Comparison of ENCODE assay signal across 16 cellular contexts in genomic region chr20:663315-664090, GRCh38. TPM values are rescaled to one million over a fixed set of nuclear protein-coding genes. Genes with fewer than 3 reads are reported as not detected.
DNase-seq lines count a peak whose midpoint lies in the region; ATAC-seq and TF ChIP-seq lines count a peak whose summit lies in the region.
"Had no signal": no experiment of that assay in that cellular context is flagged by ENCODE, and none has a peak within 500 bp of the region (broad histone marks: within the 10 kb centered on the region; RNA-seq: fewer than 3 reads in every experiment).

No MANE protein-coding gene starts in this region.

- no peaks in the 10 kb centered on the region; the same call in 1 of the 2 replicates for H3K27me3 ChIP-seq in SK-N-SH (ENCODE audit: insufficient read depth)

- no peak overlapping the region for H3K27ac Mint-ChIP-seq in activated CD8-positive, alpha-beta memory T cell treated with anti-CD3 and anti-CD28 coated beads, Interleukin-2, amount 10 ng/mL, durations not matched to agents 7 days and 5 days
- H3K27ac Mint-ChIP-seq in WTC11: no peak overlapping the region
- H3K27ac Mint-ChIP-seq: activated naive CD4-positive, alpha-beta T cell treated with anti-CD3 and anti-CD28 coated beads, Interleukin-2, amount 50 U/mL, for 72 hours; progenitor cell of endocrine pancreas had no signal

- TF ChIP-seq CTCF in WTC11 (IDR thresholded peaks at IDR 0.05): no peak
- no peak for TF ChIP-seq CTCF in SK-N-SH (IDR thresholded peaks at IDR 0.05)

- no peak for TF ChIP-seq EP300 in SK-N-SH (IDR thresholded peaks at IDR 0.05; ENCODE audit: borderline replicate concordance in 1 of 2, low read depth in 1 of 2, low read length in 1 of 2)

- DNase-seq in activated CD8-positive, alpha-beta memory T cell treated with anti-CD3 and anti-CD28 coated beads, Interleukin-2, amount 10 ng/mL, durations not matched to agents 7 days and 5 days: no peak
- no peak for DNase-seq in activated CD8-positive, alpha-beta memory T cell treated with anti-CD3 and anti-CD28 coated beads, Interleukin-2, amount 50 U/mL, for 48 hours
- DNase-seq in WTC11 (ENCODE audit: low spot score) (peak; percentile 63), fibroblast of gingiva (ENCODE audit: low read depth) (peak; percentile 9), retina (peak; percentile 70), SK-N-SH (no peak), SKM-1 (lab: John Stamatoyannopoulos, UW; ENCODE audit: unreplicated experiment) (no peak)
- DNase-seq: central memory CD4-positive, alpha-beta T cell; midbrain; MM.1S; PC-9 had no signal

- CTCF ChIA-PET in activated CD8-positive, alpha-beta memory T cell treated with anti-CD3 and anti-CD28 coated beads, Interleukin-2, amount 10 ng/mL, durations not matched to agents 7 days and 5 days (lab: Charles Lee): interaction anchor here (1.1 to 1.5 kb wide), 2 partner anchors 10 to 18 kb away, joined by 3 to 4 read pairs; no protein-coding TSS in a partner anchor
- CTCF ChIA-PET in WTC11 (lab: Charles Lee) (interaction anchor here (0.5 to 10.5 kb wide), 7 partner anchors 11 to 473 kb away, joined by 3 to 136 read pairs (median 4); no protein-coding TSS in a partner anchor), SK-N-SH (lab: Yijun Ruan, JAX) (interaction anchor here (1.2 to 2.5 kb wide), 4 partner anchors 18 to 76 kb away, joined by 4 to 8 read pairs (median 6); no protein-coding TSS in a partner anchor)

- no peaks in the 10 kb centered on the region for H3K36me3 ChIP-seq in SK-N-SH (replicated peaks in 1 of 2; ENCODE audit: control insufficient read depth in 1 of 2, insufficient read depth in 2 of 2, low read length in 1 of 2)
- H3K36me3 ChIP-seq: esophagus muscularis mucosa had no signal

- peak; percentile 16 for ATAC-seq in activated CD8-positive, alpha-beta memory T cell treated with anti-CD3 and anti-CD28 coated beads, Interleukin-2, amount 10 ng/mL, durations not matched to agents 7 days and 5 days
- ATAC-seq in WTC11: no peak
- no peak for ATAC-seq in HG02981 (IDR thresholded peaks at IDR 0.05; ENCODE audit: unreplicated experiment)

- peaks cover 64% of the 10 kb centered on the region for H3K27me3 Mint-ChIP-seq in activated CD8-positive, alpha-beta memory T cell treated with anti-CD3 and anti-CD28 coated beads, Interleukin-2, amount 10 ng/mL, durations not matched to agents 7 days and 5 days
- peaks cover 48% of the 10 kb centered on the region for H3K27me3 Mint-ChIP-seq in WTC11 (ENCODE audit: low read depth)

- H3K36me3 Mint-ChIP-seq in activated CD8-positive, alpha-beta memory T cell treated with anti-CD3 and anti-CD28 coated beads, Interleukin-2, amount 10 ng/mL, durations not matched to agents 7 days and 5 days: no peaks in the 10 kb centered on the region
- no peaks in the 10 kb centered on the region for H3K36me3 Mint-ChIP-seq in WTC11

- H3K4me1 ChIP-seq in SK-N-SH (ENCODE audit: control insufficient read depth in 1 of 2, insufficient read depth in 2 of 2, low read depth in 1 of 2, low read length in 1 of 2): no peaks in the 10 kb centered on the region

- H2AFZ ChIP-seq in SK-N-SH (ENCODE audit: low read depth): no peak overlapping the region
- H2AFZ ChIP-seq: PC-9 had no signal

- POLR2A ChIA-PET in WTC11 (lab: Charles Lee): interaction anchor here (1.3 kb wide), 1 partner anchor 18 kb away, joined by 4 read pairs; no protein-coding TSS in a partner anchor
- POLR2A ChIA-PET in SK-N-SH (lab: Yijun Ruan, JAX): no interaction called here

- TF ChIP-seq RAD21 in SK-N-SH (IDR thresholded peaks at IDR 0.05; ENCODE audit: low read length): no peak

- H4K20me1 ChIP-seq in SK-N-SH (ENCODE audit: insufficient read depth): no peaks in the 10 kb centered on the region

- no peak overlapping the region for H3K27ac ChIP-seq in SK-N-SH (ENCODE audit: low read depth in 2 of 2, low read length in 1 of 2)
- H3K27ac ChIP-seq: esophagus muscularis mucosa, PC-9 had no signal

- H3K4me3 ChIP-seq in SK-N-SH (ENCODE audit: low read depth in 2 of 2, low read length in 1 of 2): no peak overlapping the region
- H3K4me3 ChIP-seq: esophagus muscularis mucosa, PC-9 had no signal

- H3F3A ChIP-seq in SK-N-SH (replicated peaks; ENCODE audit: insufficient read depth): no peaks in the 10 kb centered on the region

- H3K4me2 ChIP-seq in SK-N-SH: no peak overlapping the region
- H3K4me2 ChIP-seq: PC-9 had no signal

- 90% methylated on average over 41 of the region's 84 CpGs for WGBS in SK-N-SH (ENCODE audit: low lambda C conversion rate)

- H3K79me2 ChIP-seq in SK-N-SH (ENCODE audit: insufficient read depth): no peaks in the 10 kb centered on the region

- no peaks in the 10 kb centered on the region for H3K9me3 Mint-ChIP-seq in activated CD8-positive, alpha-beta memory T cell treated with anti-CD3 and anti-CD28 coated beads, Interleukin-2, amount 10 ng/mL, durations not matched to agents 7 days and 5 days (ENCODE audit: low read depth)
- H3K9me3 Mint-ChIP-seq in WTC11: no peaks in the 10 kb centered on the region
- H3K9me3 Mint-ChIP-seq: activated naive CD4-positive, alpha-beta T cell treated with anti-CD3 and anti-CD28 coated beads, Interleukin-2, amount 50 U/mL, for 72 hours had no signal

- H3K9ac ChIP-seq in SK-N-SH: no peak overlapping the region

- H3K9me3 ChIP-seq in SK-N-SH: no peaks in the 10 kb centered on the region
- H3K9me3 ChIP-seq: esophagus muscularis mucosa had no signal

- no peak overlapping the region for H3K4me3 Mint-ChIP-seq in activated CD8-positive, alpha-beta memory T cell treated with anti-CD3 and anti-CD28 coated beads, Interleukin-2, amount 10 ng/mL, durations not matched to agents 7 days and 5 days
- peak overlapping the region; percentile 27; the same call in 1 of the 2 replicates for H3K4me3 Mint-ChIP-seq in WTC11

- no peaks in the 10 kb centered on the region for H3K9me2 ChIP-seq in SK-N-SH

- H3K4me1 Mint-ChIP-seq in activated CD8-positive, alpha-beta memory T cell treated with anti-CD3 and anti-CD28 coated beads, Interleukin-2, amount 10 ng/mL, durations not matched to agents 7 days and 5 days: peaks cover 5% of the 10 kb centered on the region
- peaks cover 72% of the 10 kb centered on the region for H3K4me1 Mint-ChIP-seq in WTC11

TF ChIP-seq in SK-N-SH, 30 proteins besides CTCF, POLR2A, EP300 and RAD21 (continues in another document):
- TF ChIP-seq POLR2AphosphoS5 (IDR thresholded peaks at IDR 0.05; ENCODE audit: low read depth, low read length): no peak
- TF ChIP-seq ELF1 (IDR thresholded peaks at IDR 0.05): no peak
- TF ChIP-seq FOXJ3 (CRISPR knock-in tag; IDR thresholded peaks at IDR 0.05): no peak
- no peak for TF ChIP-seq YY1 (IDR thresholded peaks at IDR 0.05; ENCODE audit: low read depth)
- no peak for TF ChIP-seq ZBTB33 (IDR thresholded peaks at IDR 0.05; ENCODE audit: borderline replicate concordance, low read depth)
- TF ChIP-seq GABPA (IDR thresholded peaks at IDR 0.05; ENCODE audit: low read depth): no peak
- no peak for TF ChIP-seq RCOR1 (IDR thresholded peaks at IDR 0.05; ENCODE audit: low read length)
- no peak for TF ChIP-seq TCF12 (IDR thresholded peaks at IDR 0.05)

RNA-seq across cellular contexts. Expression of gene SRXN1, which starts 10.5 kb away (rescaled TPM):
- 10 to 100 TPM; 17.7 to 20.0 TPM for total RNA-seq in activated CD8-positive, alpha-beta memory T cell treated with anti-CD3 and anti-CD28 coated beads, Interleukin-2, amount 10 ng/mL, durations not matched to agents 7 days and 5 days
- 23.0 to 25.7 TPM (median 24.5 TPM) in 3 replicates for total RNA-seq in WTC11 (2021)
- 26.2 and 36.0 TPM in 2 replicates for polyA plus RNA-seq in SK-N-SH (2012; rRNA removed)
- 31.0 and 35.8 TPM in 2 replicates for polyA plus RNA-seq in SK-N-SH (2012; cell fraction: cytosol; rRNA removed)
- polyA plus RNA-seq in SK-N-SH (2012; cell fraction: nucleus; rRNA removed): 7.4 and 14.4 TPM in 2 replicates

RNA-seq across cellular contexts. Expression of gene SCRT2, which starts 12.1 kb away (rescaled TPM):
- not detected for total RNA-seq in activated CD8-positive, alpha-beta memory T cell treated with anti-CD3 and anti-CD28 coated beads, Interleukin-2, amount 10 ng/mL, durations not matched to agents 7 days and 5 days
- total RNA-seq in WTC11 (2021): 0.14 to 0.20 TPM (median 0.16 TPM) in 3 replicates
- polyA plus RNA-seq in SK-N-SH (2012; rRNA removed): not detected in 2 replicates
- 0.01 and 0.05 TPM in 2 replicates for polyA plus RNA-seq in SK-N-SH (2012; cell fraction: cytosol; rRNA removed)
- polyA plus RNA-seq in SK-N-SH (2012; cell fraction: nucleus; rRNA removed): 0.04 and 0.08 TPM in 2 replicates
- total RNA-seq: activated naive CD4-positive, alpha-beta T cell treated with anti-CD3 and anti-CD28 coated beads, Interleukin-2, amount 50 U/mL, for 72 hours; esophagus muscularis mucosa; PC-9; progenitor cell of endocrine pancreas; T-helper 1 cell treated with Interleukin-12 subunit alpha and Interleukin-12 subunit beta and Interleukin-4 antibody, amounts not matched to agents 30 ng/mL and 1 ng/mL, for 36 hours had no signal

RNA-seq across cellular contexts. Expression of gene TCF15, which starts 53.4 kb away (rescaled TPM):
- not detected for total RNA-seq in activated CD8-positive, alpha-beta memory T cell treated with anti-CD3 and anti-CD28 coated beads, Interleukin-2, amount 10 ng/mL, durations not matched to agents 7 days and 5 days
- total RNA-seq in WTC11 (2021): 3.8 to 5.8 TPM (median 4.6 TPM) in 3 replicates
- polyA plus RNA-seq in SK-N-SH (2012; rRNA removed): 0.15 TPM in 1 of 2 replicates, not detected in the other
- polyA plus RNA-seq in SK-N-SH (2012; cell fraction: cytosol; rRNA removed): 0.04 and 0.13 TPM in 2 replicates
- polyA plus RNA-seq in SK-N-SH (2012; cell fraction: nucleus; rRNA removed): 0.04 TPM in 1 of 2 replicates, not detected in the other
- total RNA-seq: PC-9; progenitor cell of endocrine pancreas; T-helper 1 cell treated with Interleukin-12 subunit alpha and Interleukin-12 subunit beta and Interleukin-4 antibody, amounts not matched to agents 30 ng/mL and 1 ng/mL, for 36 hours had no signal

Comparison
In these comparisons a context has a peak if more than half of its experiments do, and no peak if none do; other contexts are left out.
1. DNase-seq: peak in WTC11 (single experiment), fibroblast of gingiva (single experiment) and retina (single experiment); none in activated CD8-positive, alpha-beta memory T cell treated with anti-CD3 and anti-CD28 coated beads, Interleukin-2, amount 10 ng/mL, durations not matched to agents 7 days and 5 days (single experiment), activated CD8-positive, alpha-beta memory T cell treated with anti-CD3 and anti-CD28 coated beads, Interleukin-2, amount 50 U/mL, for 48 hours (single experiment), SK-N-SH (single experiment) and SKM-1 (single experiment).